26 cellular contexts compared by ENCODE assay signal in the genomic region with DNA sequence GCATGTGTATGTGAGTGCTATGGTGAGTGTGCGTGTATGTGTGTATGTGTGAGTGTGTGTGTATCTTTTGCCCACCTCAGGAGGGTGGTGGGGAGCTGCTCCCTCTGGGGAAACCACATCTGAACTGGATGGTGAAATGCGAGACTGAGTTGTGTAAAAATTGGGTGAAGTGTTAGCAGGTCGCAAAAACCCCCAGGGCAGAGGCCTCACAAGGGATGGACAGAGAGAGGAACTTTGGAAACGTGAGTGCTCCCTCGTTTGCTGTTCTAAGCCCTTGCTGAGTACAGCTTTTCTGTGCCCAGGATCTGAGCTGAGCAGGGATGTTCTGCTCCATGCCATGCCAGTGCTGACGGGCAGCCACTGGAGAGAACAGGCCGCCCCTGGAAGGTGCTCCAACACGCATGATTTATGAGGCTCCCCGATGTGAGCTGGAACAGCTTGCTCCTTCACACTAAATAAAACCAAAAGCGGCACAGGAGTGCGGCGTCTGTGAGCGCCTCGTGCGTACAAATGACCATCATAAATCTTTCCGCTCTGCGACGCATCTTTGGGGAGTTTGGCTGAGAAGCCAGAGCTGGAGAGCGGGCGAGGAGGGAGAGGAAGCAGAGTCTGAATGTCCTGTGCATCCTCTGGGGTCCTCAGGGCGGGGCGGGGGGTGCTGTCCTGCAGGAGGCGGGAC.
DNase-seq lines count a peak whose midpoint lies in the region; ATAC-seq and TF ChIP-seq lines count a peak whose summit lies in the region.
"Had no signal": no experiment of that assay in that cellular context is flagged by ENCODE, and none has a peak within 500 bp of the region (broad histone marks: within the 10 kb centered on the region; RNA-seq: fewer than 3 reads in every experiment).

No MANE protein-coding gene starts in this region.

- H3K27ac Mint-ChIP-seq in nephron progenitor cell: peak overlapping the region; percentile 28
- H3K27ac Mint-ChIP-seq: activated CD8-positive, alpha-beta T cell treated with anti-CD3 and anti-CD28 coated beads for 36 hours; activated T-helper 17 cell treated with anti-CD3 and anti-CD28 coated beads, Interleukin-2, amount 50 U/mL, for 72 hours; effector memory CD8-positive, alpha-beta T cell; type B pancreatic cell had no signal

- no peak overlapping the region for H3K4me3 ChIP-seq in BLaER1
- H3K4me3 ChIP-seq: colonic mucosa, right atrium auricular region, SK-N-MC had no signal

- no peaks in the 10 kb centered on the region for H3K9me3 Mint-ChIP-seq in nephron progenitor cell
- H3K9me3 Mint-ChIP-seq: activated T-helper 17 cell treated with anti-CD3 and anti-CD28 coated beads, Interleukin-2, amount 50 U/mL, for 72 hours; effector memory CD8-positive, alpha-beta T cell; type B pancreatic cell had no signal

- no peaks in the 10 kb centered on the region for H3K36me3 ChIP-seq in BLaER1
- H3K36me3 ChIP-seq: colonic mucosa, right atrium auricular region had no signal

- peaks cover 19% of the 10 kb centered on the region for H3K27me3 ChIP-seq in BLaER1
- H3K27me3 ChIP-seq: colonic mucosa, right atrium auricular region had no signal

- no peak for TF ChIP-seq CTCF in nephron progenitor cell (IDR thresholded peaks at IDR 0.05)

- H3K4me3 Mint-ChIP-seq in nephron progenitor cell: peak overlapping the region; percentile 38
- H3K4me3 Mint-ChIP-seq: activated CD8-positive, alpha-beta T cell treated with anti-CD3 and anti-CD28 coated beads for 36 hours; activated T-helper 17 cell treated with anti-CD3 and anti-CD28 coated beads, Interleukin-2, amount 50 U/mL, for 72 hours; effector memory CD8-positive, alpha-beta T cell; type B pancreatic cell had no signal

- H3K4me1 ChIP-seq in BLaER1: peaks cover 52% of the 10 kb centered on the region
- H3K4me1 ChIP-seq: colonic mucosa, right atrium auricular region had no signal

- no peak for DNase-seq in HEK293T (ENCODE audit: extremely low spot score)
- DNase-seq in NOMO-1 treated with dmso at 0.1 percent for 144 hours (lab: John Stamatoyannopoulos, UW; ENCODE audit: unreplicated experiment): peak; percentile 15
- peak; percentile 66 for DNase-seq in nephron progenitor cell
- no peak for DNase-seq in SHP77 treated with DMSO at 0.1 percent for 48 hours (lab: John Stamatoyannopoulos, UW)
- no peak for DNase-seq in superior temporal gyrus (ENCODE audit: extremely low spot score)
- DNase-seq: activated CD4-positive, alpha-beta T cell treated with anti-CD3 and anti-CD28 coated beads for 1 hour; activated CD8-positive, alpha-beta T cell treated with anti-CD3 and anti-CD28 coated beads for 36 hours; activated naive CD4-positive, alpha-beta T cell treated with anti-CD3 and anti-CD28 coated beads, Interleukin-2, amount 50 U/mL, for 16 hours; amniotic stem cell; colonic mucosa; effector memory CD8-positive, alpha-beta T cell; midbrain; naive thymus-derived CD4-positive, alpha-beta T cell; NCI-H1436 treated with DMSO at 0.1 percent for 48 hours; NCI-H2171; NCI-H510A treated with DMSO at 0.1 percent for 48 hours; RPMI8226; stimulated activated CD4-positive, alpha-beta T cell treated with anti-CD3 and anti-CD28 coated beads, Interleukin-2, amount 100 ng/mL, for 48 hours had no signal

- no peaks in the 10 kb centered on the region for H3K36me3 Mint-ChIP-seq in nephron progenitor cell (ENCODE audit: low read depth)
- H3K36me3 Mint-ChIP-seq: CD14-positive monocyte; IgD-negative memory B cell; naive thymus-derived CD4-positive, alpha-beta T cell; type B pancreatic cell had no signal

- peaks cover 10% of the 10 kb centered on the region for H3K9me3 ChIP-seq in BLaER1
- H3K9me3 ChIP-seq: colonic mucosa, right atrium auricular region had no signal

- H3K27me3 Mint-ChIP-seq in nephron progenitor cell (ENCODE audit: low read depth, poor library complexity): peaks cover 26% of the 10 kb centered on the region
- H3K27me3 Mint-ChIP-seq: activated T-helper 17 cell treated with anti-CD3 and anti-CD28 coated beads, Interleukin-2, amount 50 U/mL, for 72 hours had no signal

- H3K9ac ChIP-seq in BLaER1: no peak overlapping the region

- CTCF ChIA-PET in HEK293T (lab: Yijun Ruan, JAX): interaction anchor here (1.5 kb wide), 1 partner anchor 9 kb away, joined by 5 read pairs; no protein-coding TSS in a partner anchor

- POLR2A ChIA-PET in HEK293T (lab: Yijun Ruan, JAX): no interaction called here

- no peaks in the 10 kb centered on the region for H4K20me1 ChIP-seq in BLaER1

- ATAC-seq in HG02642 (IDR thresholded peaks at IDR 0.05; ENCODE audit: poor library complexity, unreplicated experiment): no peak
- ATAC-seq: activated CD8-positive, alpha-beta T cell treated with anti-CD3 and anti-CD28 coated beads for 36 hours; activated T-helper 17 cell treated with anti-CD3 and anti-CD28 coated beads, Interleukin-2, amount 50 U/mL, for 72 hours; effector memory CD8-positive, alpha-beta T cell; naive thymus-derived CD4-positive, alpha-beta T cell had no signal

- H3K4me1 Mint-ChIP-seq in nephron progenitor cell: peaks cover 51% of the 10 kb centered on the region
- H3K4me1 Mint-ChIP-seq: activated T-helper 17 cell treated with anti-CD3 and anti-CD28 coated beads, Interleukin-2, amount 50 U/mL, for 72 hours; CD14-positive monocyte had no signal

- H3K27ac ChIP-seq in BLaER1: no peak overlapping the region
- H3K27ac ChIP-seq: colonic mucosa, right atrium auricular region, SK-N-MC had no signal

- peak overlapping the region; percentile 88 for H3K4me2 ChIP-seq in BLaER1

TF ChIP-seq in HEK293T, 16 proteins besides CTCF, POLR2A, EP300 and RAD21:
- TF ChIP-seq FOXM1 (IDR thresholded peaks at IDR 0.05; ENCODE audit: borderline replicate concordance): no peak
- TF ChIP-seq, protein P1, sequence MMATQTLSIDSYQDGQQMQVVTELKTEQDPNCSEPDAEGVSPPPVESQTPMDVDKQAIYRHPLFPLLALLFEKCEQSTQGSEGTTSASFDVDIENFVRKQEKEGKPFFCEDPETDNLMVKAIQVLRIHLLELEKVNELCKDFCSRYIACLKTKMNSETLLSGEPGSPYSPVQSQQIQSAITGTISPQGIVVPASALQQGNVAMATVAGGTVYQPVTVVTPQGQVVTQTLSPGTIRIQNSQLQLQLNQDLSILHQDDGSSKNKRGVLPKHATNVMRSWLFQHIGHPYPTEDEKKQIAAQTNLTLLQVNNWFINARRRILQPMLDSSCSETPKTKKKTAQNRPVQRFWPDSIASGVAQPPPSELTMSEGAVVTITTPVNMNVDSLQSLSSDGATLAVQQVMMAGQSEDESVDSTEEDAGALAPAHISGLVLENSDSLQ (IDR thresholded peaks at IDR 0.05): peak; percentile 88
TF ChIP-seq in HEK293T: peak in this region for 1.

Comparison
In these comparisons a context has a peak if more than half of its experiments do, and no peak if none do; other contexts are left out.
1. DNase-seq: peak in NOMO-1 treated with dmso at 0.1 percent for 144 hours (single experiment) and nephron progenitor cell (single experiment); none in HEK293T (single experiment), SHP77 treated with DMSO at 0.1 percent for 48 hours (single experiment) and superior temporal gyrus (single experiment).